ENCODE assay signal across 15 cellular contexts in the genomic region with DNA sequence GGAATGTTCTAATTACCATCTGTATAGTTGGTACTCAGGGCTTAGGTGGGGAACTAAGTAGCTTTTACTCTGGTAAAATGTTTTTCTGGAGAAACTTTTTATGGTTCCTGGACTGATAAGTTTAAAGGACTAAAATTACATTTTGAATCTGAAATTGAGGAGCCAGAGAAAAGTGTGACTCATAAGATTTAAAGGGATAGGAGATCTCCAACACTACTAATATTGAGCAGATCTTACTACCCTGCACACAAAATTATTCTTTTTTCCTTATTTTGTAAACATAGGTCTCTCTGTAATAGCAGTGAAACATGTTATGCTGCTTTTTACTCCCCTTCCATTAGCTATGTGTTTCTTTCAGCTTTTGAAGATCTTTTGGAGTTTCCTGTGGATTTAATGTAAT. TPM values are rescaled to one million over a fixed set of nuclear protein-coding genes. Genes with fewer than 3 reads are reported as not detected.
DNase-seq lines count a peak whose midpoint lies in the region; ATAC-seq, FAIRE-seq and TF ChIP-seq lines count a peak whose summit lies in the region.
"Had no signal": no experiment of that assay in that cellular context is flagged by ENCODE, and none has a peak within 500 bp of the region (broad histone marks: within the 10 kb centered on the region; RNA-seq: fewer than 3 reads in every experiment).

No MANE protein-coding gene starts in this region.

- H3K27me3 Mint-ChIP-seq in activated T-helper 17 cell treated with anti-CD3 and anti-CD28 coated beads, Interleukin-2, amount 50 U/mL, for 72 hours = no peaks in the 10 kb centered on the region
- H3K27me3 Mint-ChIP-seq in immature natural killer cell (ENCODE audit: low read depth in 3 of 3) = no peaks in the 10 kb centered on the region

- TF ChIP-seq RAD21 in A549 (conservative IDR thresholded peaks at IDR 0.05 in 1 of 2, IDR thresholded peaks at IDR 0.05 in 1 of 2) = no peak

- TF ChIP-seq CTCF in A549 (IDR thresholded peaks at IDR 0.05) = no peak
- no peak for TF ChIP-seq CTCF in HEK293 (tag by site-specific recombination; IDR thresholded peaks at IDR 0.05)

- H3K4me1 Mint-ChIP-seq in activated T-helper 17 cell treated with anti-CD3 and anti-CD28 coated beads, Interleukin-2, amount 50 U/mL, for 72 hours = peaks cover 11% of the 10 kb centered on the region
- H3K4me1 Mint-ChIP-seq in immature natural killer cell = peaks cover 26 to 68% of the 10 kb centered on the region in 2 donors

- DNase-seq in A549 (ENCODE audit: low read depth in 1 of 2, low spot score in 1 of 2) (no peak), immature natural killer cell (no peak), GM12892 (ENCODE audit: insufficient read length) (no peak), superior temporal gyrus (ENCODE audit: extremely low spot score) (no peak)
- DNase-seq: adrenal gland, cortex of kidney, NCI-H1092 treated with DMSO at 0.1 percent for 48 hours, posterior cingulate gyrus, SW 1271, WERI-Rb-1 had no signal

- ATAC-seq in A549 (no peak), GM21717 (IDR thresholded peaks at IDR 0.05; ENCODE audit: unreplicated experiment) (no peak), HG02885 (IDR thresholded peaks at IDR 0.05; ENCODE audit: poor library complexity, unreplicated experiment) (no peak)
- no peak for ATAC-seq in activated T-helper 17 cell treated with anti-CD3 and anti-CD28 coated beads, Interleukin-2, amount 50 U/mL, for 72 hours (replicated peaks)

- H3K27ac ChIP-seq in A549 (no peak overlapping the region), HEK293 (ENCODE audit: extremely low read depth, low read depth, low read length) (no peak overlapping the region)
- H3K27ac ChIP-seq: WERI-Rb-1 had no signal

- FAIRE-seq in A549 (lab: Jason Lieb, UNC) (no peak), GM12892 (lab: Jason Lieb, UNC) (no peak)
- FAIRE-seq: HTR-8/SVneo had no signal

- H3K4me3 ChIP-seq in A549 (no peak overlapping the region), HEK293 (ENCODE audit: low read depth, low read length) (no peak overlapping the region)

- H3K4me1 ChIP-seq in A549 (peaks cover 26% of the 10 kb centered on the region), HEK293 (ENCODE audit: control insufficient read depth, insufficient read depth, low read length) (no peaks in the 10 kb centered on the region)

- TF ChIP-seq POLR2A in A549 (IDR thresholded peaks at IDR 0.05; ENCODE audit: low read length) (no peak), GM12892 (IDR thresholded peaks at IDR 0.05; ENCODE audit: low read depth, low read length) (no peak)

- peaks cover 23 to 38% of the 10 kb centered on the region in 2 experiments for H3K36me3 ChIP-seq in HEK293 (ENCODE audit: control insufficient read depth in 2 of 2, insufficient read depth in 1 of 2, low read length in 2 of 2)

- H3K9me3 ChIP-seq in A549 = peaks cover 14% of the 10 kb centered on the region; the same call in 2 of the 3 replicates
- no peaks in the 10 kb centered on the region for H3K9me3 ChIP-seq in HEK293 (ENCODE audit: control insufficient read depth, insufficient read depth, low read depth, low read length)

- H3K4me3 Mint-ChIP-seq in activated T-helper 17 cell treated with anti-CD3 and anti-CD28 coated beads, Interleukin-2, amount 50 U/mL, for 72 hours = no peak overlapping the region
- no peak overlapping the region for H3K4me3 Mint-ChIP-seq in immature natural killer cell

- POLR2A ChIA-PET in A549 (lab: Yijun Ruan, JAX) (no interaction called here), HEK293 (lab: Yijun Ruan, JAX) (no interaction called here)

- peaks cover 88% of the 10 kb centered on the region for H3K36me3 Mint-ChIP-seq in activated T-helper 17 cell treated with anti-CD3 and anti-CD28 coated beads, Interleukin-2, amount 50 U/mL, for 72 hours (ENCODE audit: low read depth)
- peaks cover 23 to 36% (median 24%) of the 10 kb centered on the region in 3 donors for H3K36me3 Mint-ChIP-seq in immature natural killer cell

- H3K9me3 Mint-ChIP-seq in activated T-helper 17 cell treated with anti-CD3 and anti-CD28 coated beads, Interleukin-2, amount 50 U/mL, for 72 hours = no peaks in the 10 kb centered on the region
- peaks cover 0 to 9% (median 3%) of the 10 kb centered on the region in 6 donors for H3K9me3 Mint-ChIP-seq in immature natural killer cell

- CTCF ChIA-PET in A549 (lab: Yijun Ruan, JAX) = no interaction called here
- CTCF ChIA-PET in HEK293 (lab: Yijun Ruan, JAX) = interaction anchor here (0.5 kb wide), 1 partner anchor 31 kb away, joined by 3 read pairs; no protein-coding TSS in a partner anchor

- TF ChIP-seq EP300 in A549 (IDR thresholded peaks at IDR 0.05) = no peak

- H3K27ac Mint-ChIP-seq in activated T-helper 17 cell treated with anti-CD3 and anti-CD28 coated beads, Interleukin-2, amount 50 U/mL, for 72 hours = peak overlapping the region; percentile 69
- peak overlapping the region in 4 of 6 donors; percentile 17 to 51 (median 32) for H3K27ac Mint-ChIP-seq in immature natural killer cell

- H3K4me2 ChIP-seq in A549 = peak overlapping the region; percentile 23; the same call in 1 of the 3 replicates

TF ChIP-seq in A549, 52 proteins besides CTCF, POLR2A, EP300 and RAD21:
- TF ChIP-seq, protein P1, sequence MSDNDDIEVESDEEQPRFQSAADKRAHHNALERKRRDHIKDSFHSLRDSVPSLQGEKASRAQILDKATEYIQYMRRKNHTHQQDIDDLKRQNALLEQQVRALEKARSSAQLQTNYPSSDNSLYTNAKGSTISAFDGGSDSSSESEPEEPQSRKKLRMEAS (IDR thresholded peaks at IDR 0.05) = no peak
- TF ChIP-seq TFCP2L1 (CRISPR knock-in tag; IDR thresholded peaks at IDR 0.05) (no peak), GATA3 (IDR thresholded peaks at IDR 0.05; ENCODE audit: borderline replicate concordance) (no peak), CEBPB (IDR thresholded peaks at IDR 0.05) (no peak), MAFK (IDR thresholded peaks at IDR 0.05; ENCODE audit: partially characterized antibody) (no peak), NFE2L2 (conservative IDR thresholded peaks at IDR 0.05; ENCODE audit: low read length) (no peak), JUN (IDR thresholded peaks at IDR 0.05) (no peak)
- TF ChIP-seq, protein P2, sequence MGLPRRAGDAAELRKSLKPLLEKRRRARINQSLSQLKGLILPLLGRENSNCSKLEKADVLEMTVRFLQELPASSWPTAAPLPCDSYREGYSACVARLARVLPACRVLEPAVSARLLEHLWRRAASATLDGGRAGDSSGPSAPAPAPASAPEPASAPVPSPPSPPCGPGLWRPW (IDR thresholded peaks at IDR 0.05) = no peak

TF ChIP-seq in HEK293, 187 proteins besides CTCF, POLR2A, EP300 and RAD21:
- TF ChIP-seq IKZF3 (tag by site-specific recombination; IDR thresholded peaks at IDR 0.05) (no peak), ZNF624 (tag by site-specific recombination; IDR thresholded peaks at IDR 0.05) (no peak), ZNF514 (tag by site-specific recombination; IDR thresholded peaks at IDR 0.05) (no peak), ZNF221 (tag by site-specific recombination; IDR thresholded peaks at IDR 0.05; ENCODE audit: borderline replicate concordance) (no peak), GFI1B (tag by site-specific recombination; IDR thresholded peaks at IDR 0.05) (no peak)
- TF ChIP-seq, protein P3, sequence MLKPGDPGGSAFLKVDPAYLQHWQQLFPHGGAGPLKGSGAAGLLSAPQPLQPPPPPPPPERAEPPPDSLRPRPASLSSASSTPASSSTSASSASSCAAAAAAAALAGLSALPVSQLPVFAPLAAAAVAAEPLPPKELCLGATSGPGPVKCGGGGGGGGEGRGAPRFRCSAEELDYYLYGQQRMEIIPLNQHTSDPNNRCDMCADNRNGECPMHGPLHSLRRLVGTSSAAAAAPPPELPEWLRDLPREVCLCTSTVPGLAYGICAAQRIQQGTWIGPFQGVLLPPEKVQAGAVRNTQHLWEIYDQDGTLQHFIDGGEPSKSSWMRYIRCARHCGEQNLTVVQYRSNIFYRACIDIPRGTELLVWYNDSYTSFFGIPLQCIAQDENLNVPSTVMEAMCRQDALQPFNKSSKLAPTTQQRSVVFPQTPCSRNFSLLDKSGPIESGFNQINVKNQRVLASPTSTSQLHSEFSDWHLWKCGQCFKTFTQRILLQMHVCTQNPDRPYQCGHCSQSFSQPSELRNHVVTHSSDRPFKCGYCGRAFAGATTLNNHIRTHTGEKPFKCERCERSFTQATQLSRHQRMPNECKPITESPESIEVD (tag by site-specific recombination; IDR thresholded peaks at IDR 0.05) = peak; percentile 71
- TF ChIP-seq, protein P4, sequence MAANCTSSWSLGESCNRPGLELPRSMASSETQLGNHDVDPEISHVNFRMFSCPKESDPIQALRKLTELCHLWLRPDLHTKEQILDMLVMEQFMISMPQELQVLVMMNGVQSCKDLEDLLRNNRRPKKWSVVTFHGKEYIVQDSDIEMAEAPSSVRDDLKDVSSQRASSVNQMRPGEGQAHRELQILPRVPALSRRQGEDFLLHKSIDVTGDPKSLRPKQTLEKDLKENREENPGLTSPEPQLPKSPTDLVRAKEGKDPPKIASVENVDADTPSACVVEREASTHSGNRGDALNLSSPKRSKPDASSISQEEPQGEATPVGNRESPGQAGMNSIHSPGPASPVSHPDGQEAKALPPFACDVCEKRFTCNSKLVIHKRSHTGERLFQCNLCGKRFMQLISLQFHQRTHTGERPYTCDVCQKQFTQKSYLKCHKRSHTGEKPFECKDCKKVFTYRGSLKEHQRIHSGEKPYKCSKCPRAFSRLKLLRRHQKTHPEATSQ (tag by site-specific recombination; IDR thresholded peaks at IDR 0.05) = no peak
- TF ChIP-seq, protein P5, sequence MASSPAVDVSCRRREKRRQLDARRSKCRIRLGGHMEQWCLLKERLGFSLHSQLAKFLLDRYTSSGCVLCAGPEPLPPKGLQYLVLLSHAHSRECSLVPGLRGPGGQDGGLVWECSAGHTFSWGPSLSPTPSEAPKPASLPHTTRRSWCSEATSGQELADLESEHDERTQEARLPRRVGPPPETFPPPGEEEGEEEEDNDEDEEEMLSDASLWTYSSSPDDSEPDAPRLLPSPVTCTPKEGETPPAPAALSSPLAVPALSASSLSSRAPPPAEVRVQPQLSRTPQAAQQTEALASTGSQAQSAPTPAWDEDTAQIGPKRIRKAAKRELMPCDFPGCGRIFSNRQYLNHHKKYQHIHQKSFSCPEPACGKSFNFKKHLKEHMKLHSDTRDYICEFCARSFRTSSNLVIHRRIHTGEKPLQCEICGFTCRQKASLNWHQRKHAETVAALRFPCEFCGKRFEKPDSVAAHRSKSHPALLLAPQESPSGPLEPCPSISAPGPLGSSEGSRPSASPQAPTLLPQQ (tag by site-specific recombination; IDR thresholded peaks at IDR 0.05) = no peak
TF ChIP-seq in HEK293: peak in this region for 1.

RNA-seq across cellular contexts. Expression of a gene that starts 32.5 kb away (rescaled TPM):
- 29.5 and 31.2 TPM in 2 replicates for polyA plus RNA-seq in A549 (2011; rRNA removed)
- polyA plus RNA-seq in A549 (2012; cell fraction: cytosol; rRNA removed) = 10.0 and 10.8 TPM in 2 replicates
- polyA plus RNA-seq in A549 (2012; cell fraction: nucleus; rRNA removed) = 4.5 TPM in 2 replicates
- polyA plus RNA-seq in A549 (2017; fragmentation: RNase III; extraction: RNeasy Plus Mini Kit Qiagen cat#74134 plus additional on column Dnase treatment) = 12.8 to 14.3 TPM (median 13.1 TPM) in 3 replicates
- 25.1 and 25.3 TPM in 2 replicates for polyA minus RNA-seq in A549 (2011; rRNA and poly(A)+ RNA removed)
- total RNA-seq in activated T-helper 17 cell treated with anti-CD3 and anti-CD28 coated beads, Interleukin-2, amount 50 U/mL, for 72 hours = 10 to 100 TPM; 50.0 to 58.5 TPM
- polyA plus RNA-seq in immature natural killer cell = 100 to 1,000 TPM in 1 of 3 donors, 10 to 100 TPM in 2; 50.1 to 101 (median 74.9) TPM
- polyA plus RNA-seq in GM12892 (2012; ENCODE audit: missing spikeins) = 36.2 TPM
